In genomic region chr1:207463021-207463420, GRCh38 we compare ENCODE assay signal across 26 cellular contexts. TPM values are rescaled to one million over a fixed set of nuclear protein-coding genes. Genes with fewer than 3 reads are reported as not detected.
A peak's percentile ranks its signal among the peaks of the same experiment; 100 is the strongest.
DNase-seq lines count a peak whose midpoint lies in the region; ATAC-seq lines count a peak whose summit lies in the region.
"Had no signal": no experiment of that assay in that cellular context is flagged by ENCODE, and none has a peak within 500 bp of the region (broad histone marks: within the 10 kb centered on the region; RNA-seq: fewer than 3 reads in every experiment).

No MANE protein-coding gene starts in this region.

- no peaks in the 10 kb centered on the region for H3K36me3 Mint-ChIP-seq in activated T-cell treated with anti-CD3 and anti-CD28 coated beads, Interleukin-2, amount 50 U/mL, for 4 hours (ENCODE audit: insufficient read depth)
- H3K36me3 Mint-ChIP-seq in activated T-cell treated with anti-CD3 and anti-CD28 coated beads, Interleukin-2, amount 50 U/mL, for 24 hours (ENCODE audit: low read depth) = no peaks in the 10 kb centered on the region
- no peaks in the 10 kb centered on the region for H3K36me3 Mint-ChIP-seq in activated naive CD8-positive, alpha-beta T cell treated with anti-CD3 and anti-CD28 coated beads, Interleukin-2, amount 50 U/mL, for 24 hours (ENCODE audit: low read depth)
- H3K36me3 Mint-ChIP-seq in stimulated activated effector memory CD8-positive, alpha-beta T cell treated with anti-CD3 and anti-CD28 coated beads, Interleukin-12 subunit alpha, Interleukin-12 subunit beta, amount 100 ng/mL, for 72 hours = no peaks in the 10 kb centered on the region
- H3K36me3 Mint-ChIP-seq: CD4-positive, alpha-beta memory T cell had no signal

- H3K4me1 Mint-ChIP-seq in activated T-cell treated with anti-CD3 and anti-CD28 coated beads, Interleukin-2, amount 50 U/mL, for 4 hours (ENCODE audit: low read depth) = peaks cover 37% of the 10 kb centered on the region
- peaks cover 52% of the 10 kb centered on the region for H3K4me1 Mint-ChIP-seq in activated T-cell treated with anti-CD3 and anti-CD28 coated beads, Interleukin-2, amount 50 U/mL, for 24 hours (ENCODE audit: low read depth)
- H3K4me1 Mint-ChIP-seq in activated naive CD8-positive, alpha-beta T cell treated with anti-CD3 and anti-CD28 coated beads, Interleukin-2, amount 50 U/mL, for 24 hours = peaks cover 46% of the 10 kb centered on the region
- H3K4me1 Mint-ChIP-seq in stimulated activated effector memory CD8-positive, alpha-beta T cell treated with anti-CD3 and anti-CD28 coated beads, Interleukin-12 subunit alpha, Interleukin-12 subunit beta, amount 100 ng/mL, for 72 hours = no peaks in the 10 kb centered on the region
- H3K4me1 Mint-ChIP-seq: neural crest cell had no signal

- ATAC-seq in activated T-cell treated with anti-CD3 and anti-CD28 coated beads, Interleukin-2, amount 50 U/mL, for 4 hours = peak; percentile 70 to 80
- ATAC-seq in activated naive CD8-positive, alpha-beta T cell treated with anti-CD3 and anti-CD28 coated beads, Interleukin-2, amount 50 U/mL, for 24 hours = peak; percentile 84
- peak; percentile 71 for ATAC-seq in stimulated activated effector memory CD8-positive, alpha-beta T cell treated with anti-CD3 and anti-CD28 coated beads, Interleukin-12 subunit alpha, Interleukin-12 subunit beta, amount 100 ng/mL, for 72 hours
- ATAC-seq in HG03571 (IDR thresholded peaks at IDR 0.05; ENCODE audit: unreplicated experiment) (no peak), GM21723 (IDR thresholded peaks at IDR 0.05; ENCODE audit: unreplicated experiment) (no peak)
- ATAC-seq: A549; activated CD4-positive, CD25-positive, alpha-beta regulatory T cell treated with anti-CD3 and anti-CD28 coated beads, Interleukin-2, amount 50 U/mL, for 24 hours; HepG2 had no signal

- H3K9me3 Mint-ChIP-seq in activated T-cell treated with anti-CD3 and anti-CD28 coated beads, Interleukin-2, amount 50 U/mL, for 4 hours = no peaks in the 10 kb centered on the region
- no peaks in the 10 kb centered on the region for H3K9me3 Mint-ChIP-seq in activated T-cell treated with anti-CD3 and anti-CD28 coated beads, Interleukin-2, amount 50 U/mL, for 24 hours
- no peaks in the 10 kb centered on the region for H3K9me3 Mint-ChIP-seq in activated naive CD8-positive, alpha-beta T cell treated with anti-CD3 and anti-CD28 coated beads, Interleukin-2, amount 50 U/mL, for 24 hours
- no peaks in the 10 kb centered on the region for H3K9me3 Mint-ChIP-seq in stimulated activated effector memory CD8-positive, alpha-beta T cell treated with anti-CD3 and anti-CD28 coated beads, Interleukin-12 subunit alpha, Interleukin-12 subunit beta, amount 100 ng/mL, for 72 hours
- H3K9me3 Mint-ChIP-seq: CD4-positive, alpha-beta memory T cell; neural crest cell had no signal

- H3K27me3 Mint-ChIP-seq in activated T-cell treated with anti-CD3 and anti-CD28 coated beads, Interleukin-2, amount 50 U/mL, for 4 hours (ENCODE audit: low read depth) = peaks cover 1% of the 10 kb centered on the region
- H3K27me3 Mint-ChIP-seq in activated T-cell treated with anti-CD3 and anti-CD28 coated beads, Interleukin-2, amount 50 U/mL, for 24 hours = no peaks in the 10 kb centered on the region
- H3K27me3 Mint-ChIP-seq in activated naive CD8-positive, alpha-beta T cell treated with anti-CD3 and anti-CD28 coated beads, Interleukin-2, amount 50 U/mL, for 24 hours = no peaks in the 10 kb centered on the region

- no peak overlapping the region for H3K4me3 Mint-ChIP-seq in activated T-cell treated with anti-CD3 and anti-CD28 coated beads, Interleukin-2, amount 50 U/mL, for 4 hours
- no peak overlapping the region for H3K4me3 Mint-ChIP-seq in activated T-cell treated with anti-CD3 and anti-CD28 coated beads, Interleukin-2, amount 50 U/mL, for 24 hours
- no peak overlapping the region for H3K4me3 Mint-ChIP-seq in activated naive CD8-positive, alpha-beta T cell treated with anti-CD3 and anti-CD28 coated beads, Interleukin-2, amount 50 U/mL, for 24 hours
- no peak overlapping the region for H3K4me3 Mint-ChIP-seq in stimulated activated effector memory CD8-positive, alpha-beta T cell treated with anti-CD3 and anti-CD28 coated beads, Interleukin-12 subunit alpha, Interleukin-12 subunit beta, amount 100 ng/mL, for 72 hours
- H3K4me3 Mint-ChIP-seq: neural crest cell had no signal

- no peak for DNase-seq in activated T-cell treated with anti-CD3 and anti-CD28 coated beads, Interleukin-2, amount 50 U/mL, for 4 hours
- no peak for DNase-seq in activated T-cell treated with anti-CD3 and anti-CD28 coated beads, Interleukin-2, amount 50 U/mL, for 24 hours
- DNase-seq in HCEC 1CT (peak; percentile 24), SW 1271 (lab: John Stamatoyannopoulos, UW) (no peak)
- no peak for DNase-seq in activated naive CD8-positive, alpha-beta T cell treated with anti-CD3 and anti-CD28 coated beads, Interleukin-2, amount 50 U/mL, for 24 hours
- no peak for DNase-seq in stimulated activated effector memory CD8-positive, alpha-beta T cell treated with anti-CD3 and anti-CD28 coated beads, Interleukin-12 subunit alpha, Interleukin-12 subunit beta, amount 100 ng/mL, for 72 hours (ENCODE audit: low spot score in 2 of 2)
- DNase-seq: activated effector memory CD4-positive, alpha-beta T cell treated with Interleukin-2 at 50 U/mL for 16 hours; aorta; CD4-positive, alpha-beta memory T cell; DMS79 treated with DMSO at 0.1 percent for 48 hours; effector CD8-positive, alpha-beta T cell; esophagus squamous epithelium; GOT3; MM.1S; PC-9 had no signal

- H3K27ac Mint-ChIP-seq in activated T-cell treated with anti-CD3 and anti-CD28 coated beads, Interleukin-2, amount 50 U/mL, for 24 hours = no peak overlapping the region
- H3K27ac Mint-ChIP-seq in activated naive CD8-positive, alpha-beta T cell treated with anti-CD3 and anti-CD28 coated beads, Interleukin-2, amount 50 U/mL, for 24 hours = no peak overlapping the region
- no peak overlapping the region for H3K27ac Mint-ChIP-seq in stimulated activated effector memory CD8-positive, alpha-beta T cell treated with anti-CD3 and anti-CD28 coated beads, Interleukin-12 subunit alpha, Interleukin-12 subunit beta, amount 100 ng/mL, for 72 hours

RNA-seq across cellular contexts. Expression of gene CR2, which starts 8.9 kb away (rescaled TPM):
- total RNA-seq in activated T-cell treated with anti-CD3 and anti-CD28 coated beads, Interleukin-2, amount 50 U/mL, for 4 hours = 1 to 10 TPM in 2 of 3 donors, under 1 TPM in 1; 0.43 to 1.1 (median 1.1) TPM
- total RNA-seq: chondrocyte, esophagus squamous epithelium, glomerular endothelial cell, HepG2, neural crest cell, SJSA1, skeletal muscle tissue, ureter had no signal

RNA-seq across cellular contexts. Expression of gene CR1, which starts 32.9 kb away (rescaled TPM):
- under 1 TPM in 2 of 3 donors, not detected in 1; 0.05 to 0.11 TPM for total RNA-seq in activated T-cell treated with anti-CD3 and anti-CD28 coated beads, Interleukin-2, amount 50 U/mL, for 4 hours
- total RNA-seq: chondrocyte, glomerular endothelial cell, HepG2, neural crest cell, PC-9, SJSA1 had no signal

Comparison
In these comparisons a context has a peak if more than half of its experiments do, and no peak if none do; other contexts are left out.
1. ATAC-seq: peak in activated T-cell treated with anti-CD3 and anti-CD28 coated beads, Interleukin-2, amount 50 U/mL, for 4 hours (2 of 2), activated naive CD8-positive, alpha-beta T cell treated with anti-CD3 and anti-CD28 coated beads, Interleukin-2, amount 50 U/mL, for 24 hours (single experiment) and stimulated activated effector memory CD8-positive, alpha-beta T cell treated with anti-CD3 and anti-CD28 coated beads, Interleukin-12 subunit alpha, Interleukin-12 subunit beta, amount 100 ng/mL, for 72 hours (single experiment); none in HG03571 (single experiment) and GM21723 (single experiment).